ENCODE assay signal across 11 cellular contexts in the genomic region with DNA sequence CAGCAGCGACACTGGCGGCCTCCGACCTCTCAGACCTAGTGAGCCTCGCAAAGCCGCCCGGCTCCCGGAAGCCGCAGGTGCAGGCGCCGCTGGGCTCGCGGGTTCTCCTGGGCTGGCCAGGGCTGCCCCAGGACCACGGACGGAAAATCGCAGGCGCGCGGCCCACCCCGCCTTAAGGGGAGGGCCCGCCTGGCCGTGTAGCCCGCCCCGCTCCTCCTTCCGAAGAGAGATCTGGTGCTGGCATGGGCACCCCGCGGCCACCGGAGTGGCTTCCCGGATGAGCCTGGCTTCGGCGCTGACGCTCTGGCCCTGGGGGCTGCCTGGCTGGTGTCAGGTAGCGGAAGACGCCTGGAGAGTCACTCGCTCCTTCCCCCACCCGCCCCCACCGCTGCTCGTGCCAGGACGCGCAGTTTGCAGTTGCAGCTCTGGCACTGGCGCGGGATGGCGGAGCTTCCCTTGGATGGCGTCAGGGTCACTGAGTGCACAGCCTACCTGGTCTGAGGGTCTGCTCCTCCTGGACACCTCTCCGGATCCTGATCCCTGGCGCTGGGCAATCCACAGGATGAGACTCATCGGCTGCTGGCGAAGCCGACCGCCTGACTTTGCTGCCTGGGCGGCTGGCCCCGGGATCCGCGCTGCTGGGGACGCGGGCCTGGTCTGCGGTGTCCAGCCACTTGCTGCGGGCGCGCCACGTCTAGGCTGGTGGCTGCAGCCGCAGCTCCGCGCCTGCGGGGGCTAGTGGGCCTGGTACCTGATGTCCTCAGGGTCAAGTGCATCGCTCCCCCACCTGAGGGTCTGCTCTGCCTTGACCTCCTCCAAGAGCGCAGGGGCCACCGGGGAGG. TPM values are rescaled to one million over a fixed set of nuclear protein-coding genes. Genes with fewer than 3 reads are reported as not detected.
DNase-seq lines count a peak whose midpoint lies in the region; ATAC-seq and TF ChIP-seq lines count a peak whose summit lies in the region.
"Not testable (repeated sequence)": the region's sequence is repeated elsewhere in the genome, so short reads cannot be mapped to it uniquely, and the experiment has no call there.
"Had no signal": no experiment of that assay in that cellular context is flagged by ENCODE, and none has a peak within 500 bp of the region (broad histone marks: within the 10 kb centered on the region; RNA-seq: fewer than 3 reads in every experiment).

FAM153A (minus strand) TSS at position 108 of the 842 bp plus-strand sequence.

- H3K9me3 Mint-ChIP-seq in activated T-helper 17 cell treated with anti-CD3 and anti-CD28 coated beads, Interleukin-2, amount 50 U/mL, for 72 hours, result not testable (repeated sequence)

- not testable (repeated sequence) for H3K36me3 ChIP-seq in left ventricle myocardium inferior

- not testable (repeated sequence) for H3K27ac Mint-ChIP-seq in activated T-helper 17 cell treated with anti-CD3 and anti-CD28 coated beads, Interleukin-2, amount 50 U/mL, for 72 hours

- not testable (repeated sequence) for H3K4me1 Mint-ChIP-seq in activated T-helper 17 cell treated with anti-CD3 and anti-CD28 coated beads, Interleukin-2, amount 50 U/mL, for 72 hours

- DNase-seq in cerebellum (ENCODE audit: low spot score); left ventricle myocardium inferior; mucosa of gallbladder (ENCODE audit: low spot score); stimulated activated naive CD8-positive, alpha-beta T cell treated with anti-CD3 and anti-CD28 coated beads, Interleukin-15, Interleukin-2, amounts not matched to agents 100 U/mL and 50 U/mL, for 24 hours: not testable (repeated sequence)

- TF ChIP-seq CTCF in left ventricle myocardium inferior (IDR thresholded peaks at IDR 0.05; ENCODE audit: borderline replicate concordance), result not testable (repeated sequence)

- not testable (repeated sequence) for H3K27me3 Mint-ChIP-seq in activated T-helper 17 cell treated with anti-CD3 and anti-CD28 coated beads, Interleukin-2, amount 50 U/mL, for 72 hours

- not testable (repeated sequence) for H3K36me3 Mint-ChIP-seq in activated T-helper 17 cell treated with anti-CD3 and anti-CD28 coated beads, Interleukin-2, amount 50 U/mL, for 72 hours (ENCODE audit: low read depth)

- not testable (repeated sequence) for H3K27ac ChIP-seq in left ventricle myocardium inferior (replicated peaks)

- H3K4me3 Mint-ChIP-seq in activated T-helper 17 cell treated with anti-CD3 and anti-CD28 coated beads, Interleukin-2, amount 50 U/mL, for 72 hours, result peak within 1 kb of the TSS; percentile 58

- H3K27me3 ChIP-seq in left ventricle myocardium inferior (ENCODE audit: low read depth), result not testable (repeated sequence)

- intact Hi-C loops in left ventricle myocardium inferior (cut with micrococcal nuclease), result not testable (repeated sequence)

- ATAC-seq in GM19395 (IDR thresholded peaks at IDR 0.05; ENCODE audit: unreplicated experiment), result peak; percentile 73
- ATAC-seq in activated CD4-positive, CD25-positive, alpha-beta regulatory T cell treated with anti-CD3 and anti-CD28 coated beads, Interleukin-2, amount 50 U/mL, for 24 hours, result peak; percentile 97 to 98
- peak; percentile 100 for ATAC-seq in activated T-helper 17 cell treated with anti-CD3 and anti-CD28 coated beads, Interleukin-2, amount 50 U/mL, for 72 hours (replicated peaks)
- peak; percentile 99 for ATAC-seq in stimulated activated naive CD8-positive, alpha-beta T cell treated with anti-CD3 and anti-CD28 coated beads, Interleukin-15, Interleukin-2, amounts not matched to agents 100 U/mL and 50 U/mL, for 24 hours

- peak within 1 kb of the TSS; percentile 46 for H3K4me3 ChIP-seq in left ventricle myocardium inferior

- not testable (repeated sequence) for H3K4me1 ChIP-seq in left ventricle myocardium inferior

- H3K9me3 ChIP-seq in left ventricle myocardium inferior (replicated peaks), result not testable (repeated sequence)

RNA-seq across cellular contexts. Expression of gene FAM153A, which starts in this region (rescaled TPM):
- 100 to 1,000 TPM in 1 of 2 donors, 10 to 100 TPM in 1; 34.0 to 127 TPM for total RNA-seq in activated T-helper 17 cell treated with anti-CD3 and anti-CD28 coated beads, Interleukin-2, amount 50 U/mL, for 72 hours
- total RNA-seq in cerebellum (10.1 TPM), left ventricle myocardium inferior (0.63 TPM), mucosa of gallbladder (11.3 TPM)
- total RNA-seq: GM23338, HFFc6, LHCN-M2, NCI-H460 had no signal
